1 cellular context compared by ENCODE assay signal in the genomic region with DNA sequence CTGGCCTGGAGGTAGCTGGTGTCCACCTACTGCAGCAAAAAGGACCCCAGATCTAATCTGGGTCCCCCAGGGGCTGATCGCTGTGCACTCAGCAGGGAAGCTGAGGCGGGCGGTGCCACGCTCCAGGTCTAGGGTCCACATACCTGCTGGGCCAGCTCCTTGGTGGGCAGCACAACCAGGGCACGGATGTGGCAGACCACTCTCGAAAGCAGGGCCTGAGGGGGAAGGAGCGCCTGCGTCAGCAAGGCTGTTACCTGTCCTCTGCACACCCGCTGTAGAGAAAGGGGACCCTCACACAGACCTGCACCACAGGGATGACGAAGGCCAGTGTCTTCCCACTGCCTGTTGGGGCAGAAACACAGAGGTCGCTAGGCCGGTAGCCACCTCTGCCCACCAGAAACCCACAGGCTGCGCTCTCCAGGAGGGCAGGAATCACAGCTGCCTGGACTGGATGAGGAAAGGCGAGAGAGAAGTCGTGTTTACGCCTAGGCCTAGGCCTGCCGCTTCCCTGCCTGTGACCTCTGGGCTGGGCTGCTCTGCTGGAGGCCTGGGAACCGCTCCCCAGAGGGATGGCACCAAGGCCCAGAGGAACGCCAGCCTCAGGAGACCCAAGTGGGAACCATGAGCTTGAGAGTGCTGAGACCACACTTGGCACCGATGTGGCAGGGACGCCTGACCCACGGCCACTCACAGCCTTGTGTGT.
TF ChIP-seq lines count a peak whose summit lies in the region.

No MANE protein-coding gene starts in this region.

TF ChIP-seq in A549, 52 proteins besides CTCF, POLR2A, EP300 and RAD21 (continued from another document):
- TF ChIP-seq, protein P1, sequence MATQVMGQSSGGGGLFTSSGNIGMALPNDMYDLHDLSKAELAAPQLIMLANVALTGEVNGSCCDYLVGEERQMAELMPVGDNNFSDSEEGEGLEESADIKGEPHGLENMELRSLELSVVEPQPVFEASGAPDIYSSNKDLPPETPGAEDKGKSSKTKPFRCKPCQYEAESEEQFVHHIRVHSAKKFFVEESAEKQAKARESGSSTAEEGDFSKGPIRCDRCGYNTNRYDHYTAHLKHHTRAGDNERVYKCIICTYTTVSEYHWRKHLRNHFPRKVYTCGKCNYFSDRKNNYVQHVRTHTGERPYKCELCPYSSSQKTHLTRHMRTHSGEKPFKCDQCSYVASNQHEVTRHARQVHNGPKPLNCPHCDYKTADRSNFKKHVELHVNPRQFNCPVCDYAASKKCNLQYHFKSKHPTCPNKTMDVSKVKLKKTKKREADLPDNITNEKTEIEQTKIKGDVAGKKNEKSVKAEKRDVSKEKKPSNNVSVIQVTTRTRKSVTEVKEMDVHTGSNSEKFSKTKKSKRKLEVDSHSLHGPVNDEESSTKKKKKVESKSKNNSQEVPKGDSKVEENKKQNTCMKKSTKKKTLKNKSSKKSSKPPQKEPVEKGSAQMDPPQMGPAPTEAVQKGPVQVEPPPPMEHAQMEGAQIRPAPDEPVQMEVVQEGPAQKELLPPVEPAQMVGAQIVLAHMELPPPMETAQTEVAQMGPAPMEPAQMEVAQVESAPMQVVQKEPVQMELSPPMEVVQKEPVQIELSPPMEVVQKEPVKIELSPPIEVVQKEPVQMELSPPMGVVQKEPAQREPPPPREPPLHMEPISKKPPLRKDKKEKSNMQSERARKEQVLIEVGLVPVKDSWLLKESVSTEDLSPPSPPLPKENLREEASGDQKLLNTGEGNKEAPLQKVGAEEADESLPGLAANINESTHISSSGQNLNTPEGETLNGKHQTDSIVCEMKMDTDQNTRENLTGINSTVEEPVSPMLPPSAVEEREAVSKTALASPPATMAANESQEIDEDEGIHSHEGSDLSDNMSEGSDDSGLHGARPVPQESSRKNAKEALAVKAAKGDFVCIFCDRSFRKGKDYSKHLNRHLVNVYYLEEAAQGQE (IDR thresholded peaks at IDR 0.05) = no peak
- no peak for TF ChIP-seq CBX8 (IDR thresholded peaks at IDR 0.05)
- TF ChIP-seq RCOR1 (IDR thresholded peaks at IDR 0.05; ENCODE audit: low read depth, low read length) = no peak
- no peak for TF ChIP-seq FOXS1 (CRISPR knock-in tag; IDR thresholded peaks at IDR 0.05)
- TF ChIP-seq CEBPB (IDR thresholded peaks at IDR 0.05) = no peak
- TF ChIP-seq HOXB5 (CRISPR knock-in tag; IDR thresholded peaks at IDR 0.05) = no peak
TF ChIP-seq in A549: peak in this region for 0.
